Comparison of ENCODE assay signal across 8 cellular contexts in genomic region chr16:84819644-84820304, GRCh38. TPM values are rescaled to one million over a fixed set of nuclear protein-coding genes. Genes with fewer than 3 reads are reported as not detected.
A peak's percentile ranks its signal among the peaks of the same experiment; 100 is the strongest.
DNase-seq lines count a peak whose midpoint lies in the region; ATAC-seq and TF ChIP-seq lines count a peak whose summit lies in the region.

CRISPLD2 (plus strand) TSS chr16:84819985; CDS start chr16:84838496, 18,511 bp downstream.

- H3K9me3 Mint-ChIP-seq in progenitor cell of endocrine pancreas (ENCODE audit: low read depth): no peaks in the 10 kb centered on the region

- DNase-seq in GM19238 (ENCODE audit: insufficient read length, low spot score): peak; percentile 82
- DNase-seq in NCI-H146 treated with DMSO at 0.1 percent for 48 hours (lab: John Stamatoyannopoulos, UW; ENCODE audit: unreplicated experiment): peak; percentile 64
- peak; percentile 88 for DNase-seq in T1000 (lab: John Stamatoyannopoulos, UW)
- DNase-seq in ascending aorta (ENCODE audit: low spot score in 2 of 2): peak; percentile 64 to 94
- peak; percentile 95 for DNase-seq in right atrium auricular region (ENCODE audit: low spot score)
- DNase-seq in progenitor cell of endocrine pancreas (ENCODE audit: low spot score, unreplicated experiment): peak; percentile 94
- peak; percentile 92 to 97 for DNase-seq in tibial artery

- intact Hi-C loops in ascending aorta (cut with DNase I) (no loop called here), tibial artery (cut with DNase I; ENCODE audit: low total_unique reads) (no loop called here)

- TF ChIP-seq CTCF in ascending aorta (IDR thresholded peaks at IDR 0.05) (peak in 1 of 3 experiments; percentile 13), right atrium auricular region (IDR thresholded peaks at IDR 0.05) (no peak), progenitor cell of endocrine pancreas (IDR thresholded peaks at IDR 0.05; ENCODE audit: unreplicated experiment) (no peak), tibial artery (IDR thresholded peaks at IDR 0.05) (no peak)

- no peak for ATAC-seq in GM18520 (IDR thresholded peaks at IDR 0.05; ENCODE audit: unreplicated experiment)

- H3K36me3 ChIP-seq in ascending aorta (no peaks in the 10 kb centered on the region), right atrium auricular region (no peaks in the 10 kb centered on the region), tibial artery (no peaks in the 10 kb centered on the region)

- H3K27ac Mint-ChIP-seq in progenitor cell of endocrine pancreas: no peak within 1 kb of the TSS

- peaks cover 85% of the 10 kb centered on the region for H3K27me3 Mint-ChIP-seq in progenitor cell of endocrine pancreas

- H3K27me3 ChIP-seq in ascending aorta: no peaks in the 10 kb centered on the region
- H3K27me3 ChIP-seq in right atrium auricular region: no peaks in the 10 kb centered on the region
- H3K27me3 ChIP-seq in tibial artery: peaks cover 0 to 10% of the 10 kb centered on the region in 2 donors

- H3K4me1 Mint-ChIP-seq in progenitor cell of endocrine pancreas (ENCODE audit: low read depth): peaks cover 4% of the 10 kb centered on the region

- H3K27ac ChIP-seq in ascending aorta (peak within 1 kb of the TSS in 1 of 2 donors; percentile 59), right atrium auricular region (peak within 1 kb of the TSS; percentile 76 to 85), tibial artery (peak within 1 kb of the TSS; percentile 30 to 42)

- H3K9me3 ChIP-seq in ascending aorta (no peaks in the 10 kb centered on the region), right atrium auricular region (no peaks in the 10 kb centered on the region), tibial artery (no peaks in the 10 kb centered on the region)

- H3K4me1 ChIP-seq in ascending aorta (peaks cover 4 to 11% of the 10 kb centered on the region in 2 donors), right atrium auricular region (peaks cover 0 to 20% of the 10 kb centered on the region in 2 donors), tibial artery (peaks cover 0 to 22% (median 15%) of the 10 kb centered on the region in 4 donors)

- H3K4me3 ChIP-seq in ascending aorta (peak within 1 kb of the TSS; percentile 48 to 67), right atrium auricular region (peak within 1 kb of the TSS; percentile 46 to 67), tibial artery (peak within 1 kb of the TSS; percentile 53 to 56)

- no peaks in the 10 kb centered on the region for H3K36me3 Mint-ChIP-seq in progenitor cell of endocrine pancreas (ENCODE audit: insufficient read depth)

- H3K4me3 Mint-ChIP-seq in progenitor cell of endocrine pancreas (ENCODE audit: low read depth): peak within 1 kb of the TSS; percentile 65

RNA-seq across cellular contexts. Expression of gene CRISPLD2, which starts in this region (rescaled TPM):
- total RNA-seq in ascending aorta (204 TPM), right atrium auricular region (10 to 100 TPM; 58.4 to 76.4 TPM), progenitor cell of endocrine pancreas (10.0 and 11.0 TPM in 2 replicates)
